Comparison of ENCODE assay signal across 8 cellular contexts in genomic region chr6:86192123-86192522, GRCh38.
DNase-seq lines count a peak whose midpoint lies in the region; ATAC-seq and TF ChIP-seq lines count a peak whose summit lies in the region.

No MANE protein-coding gene starts in this region.

- no peaks in the 10 kb centered on the region for H3K4me1 Mint-ChIP-seq in nephron progenitor cell
- H3K4me1 Mint-ChIP-seq in CD8-positive, alpha-beta memory T cell, result no peaks in the 10 kb centered on the region
- H3K4me1 Mint-ChIP-seq in activated CD4-positive, alpha-beta memory T cell treated with anti-CD3 and anti-CD28 coated beads for 36 hours (ENCODE audit: low read depth), result no peaks in the 10 kb centered on the region
- H3K4me1 Mint-ChIP-seq in activated naive CD4-positive, alpha-beta T cell treated with anti-CD3 and anti-CD28 coated beads, Interleukin-2, amount 10 ng/mL, durations not matched to agents 7 days and 5 days, result no peaks in the 10 kb centered on the region

- H3K9me3 Mint-ChIP-seq in nephron progenitor cell, result no peaks in the 10 kb centered on the region
- H3K9me3 Mint-ChIP-seq in CD8-positive, alpha-beta memory T cell, result peaks cover 0 to 2% (median 0%) of the 10 kb centered on the region in 5 donors
- H3K9me3 Mint-ChIP-seq in activated CD4-positive, alpha-beta memory T cell treated with anti-CD3 and anti-CD28 coated beads for 36 hours, result no peaks in the 10 kb centered on the region
- H3K9me3 Mint-ChIP-seq in activated naive CD4-positive, alpha-beta T cell treated with anti-CD3 and anti-CD28 coated beads, Interleukin-2, amount 10 ng/mL, durations not matched to agents 7 days and 5 days, result no peaks in the 10 kb centered on the region

- peak; percentile 78 for ATAC-seq in DND-41 (ENCODE audit: insufficient read depth, low read depth)
- peak; percentile 94 for ATAC-seq in GM19455 (IDR thresholded peaks at IDR 0.05; ENCODE audit: unreplicated experiment)
- peak; percentile 98 for ATAC-seq in HG03354 (IDR thresholded peaks at IDR 0.05; ENCODE audit: poor library complexity, severe bottlenecking, unreplicated experiment)

- DNase-seq in DND-41 (peak; percentile 15), SK-N-DZ (ENCODE audit: low spot score) (peak; percentile 38), nephron progenitor cell (no peak)
- DNase-seq in CD8-positive, alpha-beta memory T cell, result no peak
- no peak for DNase-seq in activated CD4-positive, alpha-beta memory T cell treated with anti-CD3 and anti-CD28 coated beads for 36 hours
- DNase-seq in activated naive CD4-positive, alpha-beta T cell treated with anti-CD3 and anti-CD28 coated beads, Interleukin-2, amount 10 ng/mL, durations not matched to agents 7 days and 5 days, result no peak

- H3K79me2 ChIP-seq in DND-41 (ENCODE audit: insufficient read depth, low read length), result no peaks in the 10 kb centered on the region

- no peak overlapping the region for H3K4me3 Mint-ChIP-seq in nephron progenitor cell
- no peak overlapping the region for H3K4me3 Mint-ChIP-seq in CD8-positive, alpha-beta memory T cell
- H3K4me3 Mint-ChIP-seq in activated CD4-positive, alpha-beta memory T cell treated with anti-CD3 and anti-CD28 coated beads for 36 hours, result no peak overlapping the region
- no peak overlapping the region for H3K4me3 Mint-ChIP-seq in activated naive CD4-positive, alpha-beta T cell treated with anti-CD3 and anti-CD28 coated beads, Interleukin-2, amount 10 ng/mL, durations not matched to agents 7 days and 5 days

- H3K4me2 ChIP-seq in DND-41 (ENCODE audit: insufficient read depth, low read length), result no peak overlapping the region

- no peaks in the 10 kb centered on the region for H3K27me3 Mint-ChIP-seq in nephron progenitor cell (ENCODE audit: low read depth, poor library complexity)
- peaks cover 0 to 2% of the 10 kb centered on the region in 2 donors for H3K27me3 Mint-ChIP-seq in CD8-positive, alpha-beta memory T cell
- H3K27me3 Mint-ChIP-seq in activated CD4-positive, alpha-beta memory T cell treated with anti-CD3 and anti-CD28 coated beads for 36 hours, result no peaks in the 10 kb centered on the region
- H3K27me3 Mint-ChIP-seq in activated naive CD4-positive, alpha-beta T cell treated with anti-CD3 and anti-CD28 coated beads, Interleukin-2, amount 10 ng/mL, durations not matched to agents 7 days and 5 days, result no peaks in the 10 kb centered on the region

- H2AFZ ChIP-seq in DND-41 (ENCODE audit: low read depth, low read length), result no peak overlapping the region

- H3K36me3 ChIP-seq in DND-41 (ENCODE audit: insufficient read depth, low read length), result no peaks in the 10 kb centered on the region
- no peaks in the 10 kb centered on the region for H3K36me3 ChIP-seq in CD8-positive, alpha-beta memory T cell (ENCODE audit: insufficient read depth, low read length)

- CTCF ChIA-PET in CD8-positive, alpha-beta memory T cell (lab: Charles Lee), result no interaction called here
- CTCF ChIA-PET in activated CD4-positive, alpha-beta memory T cell treated with anti-CD3 and anti-CD28 coated beads for 36 hours (lab: Charles Lee), result no interaction called here
- CTCF ChIA-PET in activated naive CD4-positive, alpha-beta T cell treated with anti-CD3 and anti-CD28 coated beads, Interleukin-2, amount 10 ng/mL, durations not matched to agents 7 days and 5 days (lab: Charles Lee), result no interaction called here

- POLR2A ChIA-PET in CD8-positive, alpha-beta memory T cell (lab: Charles Lee), result no interaction called here
- POLR2A ChIA-PET in activated CD4-positive, alpha-beta memory T cell treated with anti-CD3 and anti-CD28 coated beads for 36 hours (lab: Charles Lee), result no interaction called here

- no peak overlapping the region for H3K4me3 ChIP-seq in DND-41 (ENCODE audit: low read depth in 1 of 2, low read length in 2 of 2)
- no peak overlapping the region for H3K4me3 ChIP-seq in CD8-positive, alpha-beta memory T cell (ENCODE audit: low read length)

- intact Hi-C loops in activated CD4-positive, alpha-beta memory T cell treated with anti-CD3 and anti-CD28 coated beads for 36 hours (cut with micrococcal nuclease), result no loop called here

- H3K36me3 Mint-ChIP-seq in nephron progenitor cell (ENCODE audit: low read depth), result no peaks in the 10 kb centered on the region
- H3K36me3 Mint-ChIP-seq in CD8-positive, alpha-beta memory T cell, result no peaks in the 10 kb centered on the region
- H3K36me3 Mint-ChIP-seq in activated CD4-positive, alpha-beta memory T cell treated with anti-CD3 and anti-CD28 coated beads for 36 hours, result no peaks in the 10 kb centered on the region
- H3K36me3 Mint-ChIP-seq in activated naive CD4-positive, alpha-beta T cell treated with anti-CD3 and anti-CD28 coated beads, Interleukin-2, amount 10 ng/mL, durations not matched to agents 7 days and 5 days, result no peaks in the 10 kb centered on the region

- TF ChIP-seq CTCF in DND-41 (IDR thresholded peaks at IDR 0.05; ENCODE audit: borderline replicate concordance, extremely low read depth, low read length, poor library complexity, severe bottlenecking) (peak; percentile 66), nephron progenitor cell (IDR thresholded peaks at IDR 0.05) (peak; percentile 28)

- no peaks in the 10 kb centered on the region for H4K20me1 ChIP-seq in DND-41 (ENCODE audit: insufficient read depth, low read length)

- H3K27ac ChIP-seq in DND-41 (ENCODE audit: low read length), result no peak overlapping the region
- H3K27ac ChIP-seq in CD8-positive, alpha-beta memory T cell (ENCODE audit: low read depth, low read length), result no peak overlapping the region

- H3K27me3 ChIP-seq in DND-41 (ENCODE audit: insufficient read depth, low read length, poor library complexity), result no peaks in the 10 kb centered on the region
- no peaks in the 10 kb centered on the region for H3K27me3 ChIP-seq in CD8-positive, alpha-beta memory T cell (ENCODE audit: insufficient read depth, low read length, poor library complexity, severe bottlenecking)

- H3K9me3 ChIP-seq in DND-41 (ENCODE audit: insufficient read depth, low read length, severe bottlenecking), result no peaks in the 10 kb centered on the region
- H3K9me3 ChIP-seq in CD8-positive, alpha-beta memory T cell (ENCODE audit: low read length), result no peaks in the 10 kb centered on the region

- no peak overlapping the region for H3K27ac Mint-ChIP-seq in nephron progenitor cell
- H3K27ac Mint-ChIP-seq in CD8-positive, alpha-beta memory T cell, result no peak overlapping the region
- no peak overlapping the region for H3K27ac Mint-ChIP-seq in activated CD4-positive, alpha-beta memory T cell treated with anti-CD3 and anti-CD28 coated beads for 36 hours
- H3K27ac Mint-ChIP-seq in activated naive CD4-positive, alpha-beta T cell treated with anti-CD3 and anti-CD28 coated beads, Interleukin-2, amount 10 ng/mL, durations not matched to agents 7 days and 5 days, result no peak overlapping the region

- no peaks in the 10 kb centered on the region for H3K4me1 ChIP-seq in DND-41 (ENCODE audit: insufficient read depth, low read length)
- H3K4me1 ChIP-seq in CD8-positive, alpha-beta memory T cell (ENCODE audit: insufficient read depth, low read length), result no peaks in the 10 kb centered on the region

- no peak overlapping the region for H3K9ac ChIP-seq in DND-41 (ENCODE audit: low read depth, low read length)

Comparison
In these comparisons a context has a peak if more than half of its experiments do, and no peak if none do; other contexts are left out.
1. DNase-seq: peak in DND-41 (single experiment) and SK-N-DZ (single experiment); none in nephron progenitor cell (single experiment), CD8-positive, alpha-beta memory T cell (0 of 5), activated CD4-positive, alpha-beta memory T cell treated with anti-CD3 and anti-CD28 coated beads for 36 hours (single experiment) and activated naive CD4-positive, alpha-beta T cell treated with anti-CD3 and anti-CD28 coated beads, Interleukin-2, amount 10 ng/mL, durations not matched to agents 7 days and 5 days (single experiment).
2. Peak in every context shown above with its lines, with median percentiles within 50 percentile points of each other: ATAC-seq.